ENCODE assay signal across 1 cellular context in the genomic region with DNA sequence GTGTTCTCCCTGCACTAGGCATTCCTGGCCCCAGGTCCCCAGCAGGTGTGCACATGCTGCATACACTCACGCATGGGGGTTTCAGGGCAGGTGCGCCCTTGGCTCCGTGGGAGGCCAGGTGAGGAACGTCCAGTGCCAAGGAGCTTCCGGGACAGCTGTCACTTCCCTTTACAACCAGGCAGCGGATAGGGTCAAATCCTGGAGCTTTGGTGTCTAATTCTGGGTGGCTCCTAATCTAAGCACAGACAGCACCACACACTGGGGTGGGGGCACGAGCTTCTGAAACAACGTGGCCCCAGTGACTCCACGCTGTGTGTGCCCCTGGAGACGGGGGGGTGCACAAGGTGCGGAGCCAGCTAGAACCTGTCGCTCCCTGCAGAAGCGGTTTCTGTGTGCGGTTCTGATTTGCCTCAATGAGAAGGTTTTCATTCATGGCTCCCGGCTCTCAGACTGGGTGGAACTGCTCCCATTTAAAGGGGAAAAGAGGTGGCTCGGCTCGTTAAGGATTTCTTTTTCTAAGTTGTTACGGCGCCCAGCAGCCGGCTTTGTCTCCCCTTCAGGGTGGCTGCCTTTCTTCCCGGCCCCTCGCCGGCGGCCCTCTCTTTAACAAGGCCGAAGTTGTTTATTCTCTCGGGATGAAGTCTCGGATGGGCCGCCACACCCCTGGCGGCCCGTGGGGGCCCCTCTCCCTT.
TF ChIP-seq lines count a peak whose summit lies in the region.

No MANE protein-coding gene starts in this region.

TF ChIP-seq in IMR-90, 13 proteins besides CTCF, POLR2A, EP300 and RAD21:
- no peak for TF ChIP-seq MXI1 (IDR thresholded peaks at IDR 0.05; ENCODE audit: borderline replicate concordance, low read depth, low read length)
- TF ChIP-seq SMC3 (IDR thresholded peaks at IDR 0.05; ENCODE audit: low read depth, low read length): no peak
- TF ChIP-seq MAFK (IDR thresholded peaks at IDR 0.05; ENCODE audit: low read depth, low read length): no peak
- no peak for TF ChIP-seq NFE2L2 (IDR thresholded peaks at IDR 0.05; ENCODE audit: low read depth, low read length)
- no peak for TF ChIP-seq USF2 (IDR thresholded peaks at IDR 0.05; ENCODE audit: low read depth, low read length)
- TF ChIP-seq BHLHE40 (IDR thresholded peaks at IDR 0.05; ENCODE audit: low read depth, low read length): no peak
